Comparison of ENCODE assay signal across 12 cellular contexts in the genomic region with DNA sequence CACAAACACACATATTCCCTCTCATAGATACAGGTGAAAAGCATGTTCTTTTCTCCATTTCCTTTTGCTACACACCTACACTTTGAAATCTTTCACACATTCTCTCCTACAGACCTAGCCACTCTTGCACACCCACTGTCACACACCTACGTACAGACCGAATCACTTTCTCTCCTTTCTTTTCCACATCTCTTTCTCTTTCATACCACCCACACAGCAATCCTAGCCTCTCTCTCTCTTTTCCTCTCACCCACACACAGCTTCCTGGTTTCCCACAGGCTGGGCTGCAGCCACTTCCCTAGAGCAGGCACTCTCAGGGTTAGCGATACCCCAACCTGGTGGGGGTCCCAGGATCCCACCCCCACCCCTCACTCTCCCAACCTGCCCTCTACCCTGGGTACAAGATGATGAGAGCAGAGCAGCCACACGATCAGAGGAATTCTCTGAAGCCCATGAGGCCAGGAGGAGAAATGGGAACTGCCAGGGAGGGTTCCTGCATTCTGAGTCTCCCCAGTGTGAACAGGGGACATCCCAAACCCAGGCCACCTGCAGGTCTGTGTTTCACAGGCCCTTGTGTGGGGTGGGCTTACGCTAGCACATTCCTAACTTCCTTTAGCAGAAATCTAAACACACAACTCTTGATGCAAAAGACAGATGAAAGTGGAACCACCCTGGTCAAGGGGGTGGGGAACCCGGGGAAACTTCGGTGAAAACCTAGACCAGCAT. TPM values are rescaled to one million over a fixed set of nuclear protein-coding genes. Genes with fewer than 3 reads are reported as not detected.
DNase-seq lines count a peak whose midpoint lies in the region; ATAC-seq and TF ChIP-seq lines count a peak whose summit lies in the region.
"Had no signal": no experiment of that assay in that cellular context is flagged by ENCODE, and none has a peak within 500 bp of the region (broad histone marks: within the 10 kb centered on the region; RNA-seq: fewer than 3 reads in every experiment).

No MANE protein-coding gene starts in this region.

- TF ChIP-seq EP300 in suprapubic skin (IDR thresholded peaks at IDR 0.05), result no peak

- peak overlapping the region; percentile 83 to 85 for H3K4me3 Mint-ChIP-seq in activated T-cell treated with anti-CD3 and anti-CD28 coated beads, Interleukin-2, amount 50 U/mL, for 72 hours

- no peaks in the 10 kb centered on the region for H3K9me3 Mint-ChIP-seq in activated T-cell treated with anti-CD3 and anti-CD28 coated beads, Interleukin-2, amount 50 U/mL, for 72 hours

- peak; percentile 17 for DNase-seq in stimulated activated CD4-positive, alpha-beta T cell treated with anti-CD3 and anti-CD28 coated beads, Interleukin-15, amount 100 ng/mL, for 24 hours
- no peak for DNase-seq in stimulated activated CD4-positive, alpha-beta T cell treated with anti-CD3 and anti-CD28 coated beads, Interleukin-12 subunit alpha, Interleukin-12 subunit beta, amount 100 ng/mL, for 4 hours
- DNase-seq in activated T-cell treated with anti-CD3 and anti-CD28 coated beads, Interleukin-2, amount 50 U/mL, for 72 hours, result no peak
- DNase-seq in lower lobe of right lung (no peak), upper lobe of right lung (no peak), suprapubic skin (ENCODE audit: low spot score in 2 of 2) (no peak), T-helper 9 cell (no peak), NCI-H2227 treated with DMSO at 0.1 percent for 48 hours (lab: John Stamatoyannopoulos, UW) (no peak)
- DNase-seq: dermis blood vessel endothelial cell, NCI-H2171 had no signal

- H3K27ac Mint-ChIP-seq in activated T-cell treated with anti-CD3 and anti-CD28 coated beads, Interleukin-2, amount 50 U/mL, for 72 hours, result no peak overlapping the region

- H3K4me3 ChIP-seq in lower lobe of right lung (no peak overlapping the region), upper lobe of right lung (no peak overlapping the region), suprapubic skin (no peak overlapping the region)

- 68% methylated on average over 7 of the region's 7 CpGs for whole genome bisulfite sequencing in suprapubic skin

- TF ChIP-seq POLR2A in suprapubic skin (IDR thresholded peaks at IDR 0.05), result no peak

- no peak for TF ChIP-seq CTCF in lower lobe of right lung (IDR thresholded peaks at IDR 0.05)
- no peak for TF ChIP-seq CTCF in upper lobe of right lung (IDR thresholded peaks at IDR 0.05)
- TF ChIP-seq CTCF in suprapubic skin (IDR thresholded peaks at IDR 0.05), result no peak

- H3K9me3 ChIP-seq in lower lobe of right lung, result no peaks in the 10 kb centered on the region
- H3K9me3 ChIP-seq in upper lobe of right lung, result no peaks in the 10 kb centered on the region
- H3K9me3 ChIP-seq in suprapubic skin, result no peaks in the 10 kb centered on the region

- H3K27me3 ChIP-seq in lower lobe of right lung (ENCODE audit: low read depth), result no peaks in the 10 kb centered on the region
- peaks cover 5% of the 10 kb centered on the region for H3K27me3 ChIP-seq in upper lobe of right lung
- no peaks in the 10 kb centered on the region for H3K27me3 ChIP-seq in suprapubic skin

- peak in 1 of 2 donors; percentile 10 for ATAC-seq in activated T-cell treated with anti-CD3 and anti-CD28 coated beads, Interleukin-2, amount 50 U/mL, for 72 hours (replicated peaks in 1 of 2)
- no peak for ATAC-seq in lower lobe of right lung
- ATAC-seq in upper lobe of right lung, result no peak
- ATAC-seq: SK-N-SH treated with all-trans-retinoic acid at 6 μM for 48 hours had no signal

- H3K27ac ChIP-seq in lower lobe of right lung, result peak overlapping the region; percentile 92
- H3K27ac ChIP-seq in upper lobe of right lung, result peak overlapping the region; percentile 36
- no peak overlapping the region for H3K27ac ChIP-seq in suprapubic skin

- peaks cover 0 to 2% of the 10 kb centered on the region in 2 donors for H3K36me3 Mint-ChIP-seq in activated T-cell treated with anti-CD3 and anti-CD28 coated beads, Interleukin-2, amount 50 U/mL, for 72 hours (ENCODE audit: insufficient read depth in 2 of 2)

- H3K36me3 ChIP-seq in lower lobe of right lung (no peaks in the 10 kb centered on the region), upper lobe of right lung (no peaks in the 10 kb centered on the region), suprapubic skin (no peaks in the 10 kb centered on the region)

- intact Hi-C loops in lower lobe of right lung (cut with DNase I), result no loop called here
- intact Hi-C loops in upper lobe of right lung (cut with DNase I), result no loop called here

- H3K4me1 ChIP-seq in lower lobe of right lung (peaks cover 79% of the 10 kb centered on the region), upper lobe of right lung (peaks cover 45% of the 10 kb centered on the region), suprapubic skin (peaks cover 67% of the 10 kb centered on the region)

- peaks cover 18% of the 10 kb centered on the region for H3K4me1 Mint-ChIP-seq in activated T-cell treated with anti-CD3 and anti-CD28 coated beads, Interleukin-2, amount 50 U/mL, for 72 hours (ENCODE audit: low read depth)

- peaks cover 17% of the 10 kb centered on the region for H3K27me3 Mint-ChIP-seq in activated T-cell treated with anti-CD3 and anti-CD28 coated beads, Interleukin-2, amount 50 U/mL, for 72 hours (ENCODE audit: low read depth)

RNA-seq across cellular contexts. Expression of a gene that starts 17.1 kb away (rescaled TPM):
- under 1 TPM; 0.30 to 0.36 TPM for total RNA-seq in activated T-cell treated with anti-CD3 and anti-CD28 coated beads, Interleukin-2, amount 50 U/mL, for 72 hours
- total RNA-seq in lower lobe of right lung, result 90.6 TPM
- total RNA-seq in upper lobe of right lung, result 151 TPM
- 1 to 10 TPM; 3.3 to 8.5 (median 5.6) TPM for total RNA-seq in suprapubic skin

RNA-seq across cellular contexts. Expression of a gene that starts 37.7 kb away (rescaled TPM):
- total RNA-seq in activated T-cell treated with anti-CD3 and anti-CD28 coated beads, Interleukin-2, amount 50 U/mL, for 72 hours, result under 1 TPM in 1 of 2 donors, not detected in 1; 0.16 TPM
- total RNA-seq in lower lobe of right lung (0.92 TPM), upper lobe of right lung (1.7 TPM), suprapubic skin (under 1 TPM in 1 of 4 donors, not detected in 3; 0.30 TPM)
- total RNA-seq: HT-29 had no signal
